In the genomic region with DNA sequence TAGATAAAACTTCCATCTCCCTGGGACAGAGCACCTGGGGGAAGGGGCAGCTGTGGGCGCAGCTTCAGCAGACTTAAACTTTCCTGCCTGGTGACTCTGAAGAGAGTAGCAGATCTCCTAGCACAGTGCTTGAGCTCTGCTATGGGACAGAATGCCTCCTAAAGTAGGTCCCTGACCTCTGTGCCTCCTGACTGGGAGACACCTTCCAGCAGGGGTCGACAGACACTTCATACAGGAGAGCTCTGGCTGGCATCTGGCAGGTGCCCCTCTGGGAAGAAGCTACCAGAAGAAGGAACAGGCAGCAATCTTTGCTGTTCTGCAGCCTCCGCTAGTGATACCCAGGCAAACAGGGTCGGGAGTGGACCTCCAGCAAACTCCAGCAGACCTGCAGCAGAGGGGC, we compare ENCODE assay signal across 25 cellular contexts. TPM values are rescaled to one million over a fixed set of nuclear protein-coding genes. Genes with fewer than 3 reads are reported as not detected.
"Had no signal": no experiment of that assay in that cellular context is flagged by ENCODE, and none has a peak within 500 bp of the region (broad histone marks: within the 10 kb centered on the region; RNA-seq: fewer than 3 reads in every experiment).

No MANE protein-coding gene starts in this region.

RNA-seq across cellular contexts. Expression of gene NPSR1, which starts 29.4 kb away (rescaled TPM):
- total RNA-seq: activated CD4-positive, alpha-beta memory T cell treated with anti-CD3 and anti-CD28 coated beads for 36 hours; activated CD4-positive, alpha-beta T cell treated with anti-CD3 and anti-CD28 coated beads for 36 hours; activated CD4-positive, alpha-beta T cell treated with anti-CD3 and anti-CD28 coated beads, Interleukin-2, amount 10 ng/mL, durations not matched to agents 24 days and 14 days; activated CD8-positive, alpha-beta memory T cell treated with anti-CD3 and anti-CD28 coated beads for 36 hours; activated CD8-positive, alpha-beta memory T cell treated with anti-CD3 and anti-CD28 coated beads, Interleukin-2, amount 10 ng/mL, durations not matched to agents 7 days and 5 days; activated CD8-positive, alpha-beta T cell treated with anti-CD3 and anti-CD28 coated beads, Interleukin-2, amount 10 ng/mL, durations not matched to agents 7 days and 5 days; activated naive CD4-positive, alpha-beta T cell treated with anti-CD3 and anti-CD28 coated beads for 36 hours; activated naive CD8-positive, alpha-beta T cell treated with anti-CD3 and anti-CD28 coated beads for 36 hours; activated T-helper 1 cell treated with anti-CD3 and anti-CD28 coated beads, Interleukin-12 subunit alpha, Interleukin-12 subunit beta, Interleukin-2, Interleukin-4 antibody, amounts not matched to agents 30 ng/mL and 10 ng/mL and 1 ng/mL, durations not matched to agents 14 hours and 24 hours and 36 hours; activated T-helper 2 cell treated with anti-CD3 and anti-CD28 coated beads, Interferon-gamma antibody, Interleukin-2, Interleukin-4, amounts not matched to agents 10 μg/mL and 5 μg/mL and 100 μg/mL, durations not matched to agents 14 hours and 24 hours and 36 hours; adrenal gland; aorta; body of pancreas; chondrocyte; dermis blood vessel endothelial cell; endothelial cell of umbilical vein; esophagus squamous epithelium; fibroblast of lung; fibroblast of villous mesenchyme; gastroesophageal sphincter; glomerular endothelial cell; heart right ventricle; hepatocyte; T-helper 2 cell treated with Interferon-gamma antibody and Interleukin-4, amounts not matched to agents 100 ng/mL and 5 ng/mL, for 36 hours had no signal
- polyA plus RNA-seq: adrenal gland, aorta, endothelial cell of umbilical vein, esophagus, fibroblast of lung, heart right ventricle, hepatocyte had no signal
